In the genomic region with DNA sequence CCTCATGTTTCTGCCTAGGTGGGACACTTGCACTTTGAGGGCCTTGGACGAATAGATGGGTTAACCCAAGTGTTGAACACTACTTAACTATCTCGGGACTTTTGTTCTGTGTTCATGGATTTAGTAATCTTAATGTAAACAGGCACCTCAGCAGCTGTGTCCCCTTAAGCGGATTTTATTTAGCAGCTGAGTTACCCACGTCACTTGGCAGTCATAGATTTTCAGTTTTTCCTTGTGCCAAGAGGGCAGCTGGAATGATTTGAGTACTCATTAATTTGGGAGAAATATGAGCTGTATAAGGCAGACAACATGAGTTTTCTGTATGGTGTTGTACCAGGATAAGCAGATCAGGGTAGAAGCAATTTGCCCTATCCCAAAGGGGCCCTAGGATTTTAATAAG, we compare ENCODE assay signal across 11 cellular contexts.
"Had no signal": no experiment of that assay in that cellular context is flagged by ENCODE, and none has a peak within 500 bp of the region (broad histone marks: within the 10 kb centered on the region; RNA-seq: fewer than 3 reads in every experiment).

No MANE protein-coding gene starts in this region.

- ATAC-seq: left ventricle myocardium superior; stimulated activated naive CD8-positive, alpha-beta T cell treated with anti-CD3 and anti-CD28 coated beads, Interleukin-15, amount 100 ng/mL, for 72 hours had no signal

- H3K4me1 Mint-ChIP-seq: stimulated activated naive CD8-positive, alpha-beta T cell treated with anti-CD3 and anti-CD28 coated beads, Interleukin-15, amount 100 ng/mL, for 72 hours had no signal

- H3K27ac Mint-ChIP-seq: stimulated activated naive CD8-positive, alpha-beta T cell treated with anti-CD3 and anti-CD28 coated beads, Interleukin-15, amount 100 ng/mL, for 72 hours had no signal

- H3K4me3 Mint-ChIP-seq: neural crest cell; stimulated activated naive CD8-positive, alpha-beta T cell treated with anti-CD3 and anti-CD28 coated beads, Interleukin-15, amount 100 ng/mL, for 72 hours had no signal

- H3K27me3 Mint-ChIP-seq: stimulated activated naive CD8-positive, alpha-beta T cell treated with anti-CD3 and anti-CD28 coated beads, Interleukin-15, amount 100 ng/mL, for 72 hours had no signal

- DNase-seq: activated CD4-positive, CD25-positive, alpha-beta regulatory T cell; activated naive CD4-positive, alpha-beta T cell treated with anti-CD3 and anti-CD28 coated beads, Interleukin-2, amount 50 U/mL, for 16 hours; caudate nucleus; colonic mucosa; effector CD4-positive, alpha-beta T cell; hippocampal formation; left ventricle myocardium superior; ovary; stimulated activated CD4-positive, alpha-beta T cell treated with anti-CD3 and anti-CD28 coated beads, Interleukin-4, amount 100 ng/mL, for 4 hours; stimulated activated naive CD8-positive, alpha-beta T cell treated with anti-CD3 and anti-CD28 coated beads, Interleukin-15, amount 100 ng/mL, for 72 hours had no signal
